Comparison of ENCODE assay signal across 18 cellular contexts in the genomic region with DNA sequence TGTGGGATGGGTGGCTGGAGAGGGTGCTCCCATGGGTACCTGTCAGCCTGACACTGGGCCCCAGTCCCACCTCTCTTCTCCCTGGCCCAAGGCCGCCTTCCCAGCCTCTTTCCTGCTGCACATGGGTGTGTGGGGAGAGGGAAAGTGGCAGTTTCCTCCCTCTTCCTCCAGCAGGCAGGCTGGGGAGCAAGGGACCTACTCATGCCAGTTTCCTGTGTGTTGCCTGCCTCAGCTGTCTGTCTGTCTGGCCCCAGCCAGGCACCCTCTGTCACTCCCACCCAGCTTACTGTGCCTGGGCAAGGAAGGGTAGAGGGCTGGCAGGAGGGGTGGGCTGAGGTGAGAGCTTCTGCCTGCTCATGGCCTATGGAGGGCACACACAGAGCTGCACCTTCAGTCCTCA. TPM values are rescaled to one million over a fixed set of nuclear protein-coding genes. Genes with fewer than 3 reads are reported as not detected.
DNase-seq lines count a peak whose midpoint lies in the region; ATAC-seq and TF ChIP-seq lines count a peak whose summit lies in the region.
"Had no signal": no experiment of that assay in that cellular context is flagged by ENCODE, and none has a peak within 500 bp of the region (broad histone marks: within the 10 kb centered on the region; RNA-seq: fewer than 3 reads in every experiment).

No MANE protein-coding gene starts in this region.

- no peak overlapping the region for H3K4me3 ChIP-seq in BLaER1
- H3K4me3 ChIP-seq in osteoblast (ENCODE audit: insufficient read depth, low read length) = no peak overlapping the region
- no peak overlapping the region for H3K4me3 ChIP-seq in neural progenitor cell
- H3K4me3 ChIP-seq: GM23248 had no signal

- TF ChIP-seq CTCF in osteoblast (IDR thresholded peaks at IDR 0.05; ENCODE audit: extremely low read depth, low read depth, low read length) = no peak
- TF ChIP-seq CTCF in neural progenitor cell (IDR thresholded peaks at IDR 0.05) = no peak

- H3K36me3 ChIP-seq in BLaER1 = no peaks in the 10 kb centered on the region
- H3K36me3 ChIP-seq in osteoblast (ENCODE audit: insufficient read depth, low read length) = no peaks in the 10 kb centered on the region
- H3K36me3 ChIP-seq in neural progenitor cell = no peaks in the 10 kb centered on the region

- no peak overlapping the region for H3K27ac ChIP-seq in BLaER1
- H3K27ac ChIP-seq in osteoblast (ENCODE audit: low read depth, low read length) = no peak overlapping the region
- no peak overlapping the region for H3K27ac ChIP-seq in neural progenitor cell
- H3K27ac ChIP-seq: 22Rv1, GM23248 had no signal

- H4K20me1 ChIP-seq in BLaER1 (no peaks in the 10 kb centered on the region), osteoblast (ENCODE audit: insufficient read depth, low read length) (no peaks in the 10 kb centered on the region), neural progenitor cell (ENCODE audit: low read depth) (no peaks in the 10 kb centered on the region)

- no peaks in the 10 kb centered on the region for H3K9me3 Mint-ChIP-seq in neural progenitor cell
- H3K9me3 Mint-ChIP-seq: CD4-positive, alpha-beta memory T cell; H9 had no signal

- H3K9me3 ChIP-seq in BLaER1 = no peaks in the 10 kb centered on the region
- H3K9me3 ChIP-seq in osteoblast (ENCODE audit: low read depth, low read length) = no peaks in the 10 kb centered on the region
- H3K9me3 ChIP-seq in neural progenitor cell (ENCODE audit: low read depth) = no peaks in the 10 kb centered on the region

- H2AFZ ChIP-seq in osteoblast (ENCODE audit: low read length) (no peak overlapping the region), neural progenitor cell (replicated peaks) (no peak overlapping the region)
- H2AFZ ChIP-seq: GM23248 had no signal

- ATAC-seq in HG03571 (IDR thresholded peaks at IDR 0.05; ENCODE audit: unreplicated experiment) = no peak
- ATAC-seq: HCT116 had no signal

- H3F3A ChIP-seq in neural progenitor cell (ENCODE audit: low read depth) = peaks cover 2% of the 10 kb centered on the region

- no peaks in the 10 kb centered on the region for H3K27me3 ChIP-seq in BLaER1
- peaks cover 39% of the 10 kb centered on the region for H3K27me3 ChIP-seq in osteoblast (ENCODE audit: insufficient read depth, low read length)
- no peaks in the 10 kb centered on the region for H3K27me3 ChIP-seq in neural progenitor cell

- peaks cover 34% of the 10 kb centered on the region for H3K4me1 ChIP-seq in BLaER1
- H3K4me1 ChIP-seq in osteoblast (ENCODE audit: insufficient read depth, low read length) = no peaks in the 10 kb centered on the region
- peaks cover 2% of the 10 kb centered on the region for H3K4me1 ChIP-seq in neural progenitor cell

- H3K4me2 ChIP-seq in BLaER1 (peak overlapping the region; percentile 24; the same call in 1 of the 2 replicates), osteoblast (ENCODE audit: insufficient read depth, low read length) (no peak overlapping the region), neural progenitor cell (no peak overlapping the region)

- no peak overlapping the region for H3K9ac ChIP-seq in BLaER1
- no peak overlapping the region for H3K9ac ChIP-seq in neural progenitor cell
- H3K9ac ChIP-seq: GM23248 had no signal

- H3K4me1 Mint-ChIP-seq in neural progenitor cell = peaks cover 15% of the 10 kb centered on the region
- H3K4me1 Mint-ChIP-seq: B cell; CD4-positive, alpha-beta memory T cell had no signal

- no peaks in the 10 kb centered on the region for H3K79me2 ChIP-seq in osteoblast (ENCODE audit: insufficient read depth, low read length)
- H3K79me2 ChIP-seq in neural progenitor cell (ENCODE audit: low read depth) = no peaks in the 10 kb centered on the region

- no peak overlapping the region for H3K4me3 Mint-ChIP-seq in neural progenitor cell
- H3K4me3 Mint-ChIP-seq: B cell; CD4-positive, alpha-beta memory T cell had no signal

- H3K27me3 Mint-ChIP-seq in neural progenitor cell (ENCODE audit: insufficient read depth, low read depth) = peaks cover 8% of the 10 kb centered on the region
- H3K27me3 Mint-ChIP-seq: B cell had no signal

- DNase-seq in NCI-H69 (lab: John Stamatoyannopoulos, UW) (peak; percentile 8), kidney tubule cell (ENCODE audit: low spot score) (peak; percentile 22), osteoblast (ENCODE audit: insufficient read length, low spot score, missing footprints) (peak; percentile 68), neural progenitor cell (ENCODE audit: low spot score) (no peak)
- DNase-seq in stimulated activated CD4-positive, alpha-beta T cell treated with anti-CD3 and anti-CD28 coated beads, Interleukin-2, amount 100 ng/mL, for 48 hours = no peak
- DNase-seq: Calu3; CD4-positive, alpha-beta memory T cell; COR-L47; DMS53; DMS79 treated with DMSO at 0.1 percent for 48 hours; GF-D8; GM23248; H9 had no signal

- H3K27ac Mint-ChIP-seq in neural progenitor cell = no peak overlapping the region
- H3K27ac Mint-ChIP-seq: B cell; CD4-positive, alpha-beta memory T cell had no signal

- H3K36me3 Mint-ChIP-seq in neural progenitor cell = no peaks in the 10 kb centered on the region
- H3K36me3 Mint-ChIP-seq: CD4-positive, alpha-beta memory T cell had no signal

RNA-seq across cellular contexts. Expression of a gene that starts 46.3 kb away (rescaled TPM):
- 19.9 and 21.8 TPM in 2 replicates for total RNA-seq in osteoblast
- total RNA-seq in neural progenitor cell (ENCODE audit: low replicate concordance) = 34.6 and 43.9 TPM in 2 replicates

Comparison
In these comparisons a context has a peak if more than half of its experiments do, and no peak if none do; other contexts are left out.
1. DNase-seq: peak in NCI-H69 (single experiment), kidney tubule cell (single experiment) and osteoblast (single experiment); none in stimulated activated CD4-positive, alpha-beta T cell treated with anti-CD3 and anti-CD28 coated beads, Interleukin-2, amount 100 ng/mL, for 48 hours (0 of 2) and neural progenitor cell (single experiment).